ENCODE assay signal across 1 cellular context in genomic region chr22:38696606-38697005, GRCh38.
A peak's percentile ranks its signal among the peaks of the same experiment; 100 is the strongest.
TF ChIP-seq lines count a peak whose summit lies in the region.

No MANE protein-coding gene starts in this region.

TF ChIP-seq in IMR-90, 13 proteins besides CTCF, POLR2A, EP300 and RAD21 (continued from another document):
- TF ChIP-seq RCOR1 (IDR thresholded peaks at IDR 0.05; ENCODE audit: insufficient replicate concordance, low read length) (peak; percentile 19), RFX5 (IDR thresholded peaks at IDR 0.05; ENCODE audit: low read depth, low read length) (no peak), MAZ (IDR thresholded peaks at IDR 0.05; ENCODE audit: borderline replicate concordance, low read depth, low read length) (no peak), MXI1 (IDR thresholded peaks at IDR 0.05; ENCODE audit: borderline replicate concordance, low read depth, low read length) (no peak), FOS (IDR thresholded peaks at IDR 0.05; ENCODE audit: low read depth, low read length) (0 out of 2 replicates have a peak, but pooled peaks have one; percentile 50), SMC3 (IDR thresholded peaks at IDR 0.05; ENCODE audit: low read depth, low read length) (no peak)
